19 cellular contexts compared by ENCODE assay signal in the genomic region with DNA sequence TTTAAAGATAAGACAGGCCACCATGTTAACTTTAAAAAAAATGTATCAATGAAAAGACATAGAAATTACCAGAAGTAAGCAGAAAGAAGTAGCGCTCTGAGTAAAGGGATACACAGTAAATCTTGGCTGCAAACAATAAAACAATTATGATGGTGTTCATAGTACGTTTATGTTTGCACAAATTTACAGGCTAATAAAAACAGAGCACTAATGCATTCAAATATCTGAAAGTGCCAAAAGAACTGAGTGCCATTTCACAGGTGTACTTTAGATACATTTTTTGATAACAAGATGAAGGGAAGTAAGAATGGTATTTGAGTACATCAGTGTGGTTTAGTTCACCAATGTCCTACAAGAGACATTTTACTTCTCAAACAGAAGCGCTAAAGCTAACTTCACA. TPM values are rescaled to one million over a fixed set of nuclear protein-coding genes. Genes with fewer than 3 reads are reported as not detected.
DNase-seq lines count a peak whose midpoint lies in the region; ATAC-seq, FAIRE-seq and TF ChIP-seq lines count a peak whose summit lies in the region.
"Had no signal": no experiment of that assay in that cellular context is flagged by ENCODE, and none has a peak within 500 bp of the region (broad histone marks: within the 10 kb centered on the region; RNA-seq: fewer than 3 reads in every experiment).

No MANE protein-coding gene starts in this region.

- DNase-seq in HepG2 (ENCODE audit: low spot score) (no peak), right lobe of liver (no peak), GM12878 (ENCODE audit: low read depth, low spot score) (no peak), pancreas (no peak), aorta (no peak), neuronal stem cell (ENCODE audit: low spot score) (no peak), SIG-M5 (lab: John Stamatoyannopoulos, UW) (no peak)
- DNase-seq: 8988T; ACHN; Calu3; CD4-positive, CD25-positive, alpha-beta regulatory T cell; DMS 273 treated with DMSO at 0.1 percent for 48 hours; GOT3; H9 had no signal

- H3K14ac ChIP-seq in neuronal stem cell (ENCODE audit: low read length) = no peak overlapping the region

- H3K79me1 ChIP-seq in neuronal stem cell (ENCODE audit: low read depth, low read length) = peaks cover 1% of the 10 kb centered on the region

- no peak overlapping the region for H2BK5ac ChIP-seq in neuronal stem cell (ENCODE audit: low read length)

- TF ChIP-seq RAD21 in HepG2 (CRISPR knock-in tag; IDR thresholded peaks at IDR 0.05) (no peak), GM12878 (IDR thresholded peaks at IDR 0.05; ENCODE audit: insufficient read depth, low read depth, low read length) (no peak)

- H3K36me3 ChIP-seq in HepG2 (replicated peaks in 1 of 2; ENCODE audit: control insufficient read depth in 1 of 2, insufficient read depth in 2 of 2, low read length in 2 of 2) (no peaks in the 10 kb centered on the region), right lobe of liver (no peaks in the 10 kb centered on the region), GM12878 (ENCODE audit: control insufficient read depth in 2 of 2, insufficient read depth in 2 of 2, low read length in 1 of 2) (no peaks in the 10 kb centered on the region), pancreas (no peaks in the 10 kb centered on the region), aorta (ENCODE audit: control insufficient read depth in 1 of 2, insufficient read depth in 2 of 2, low read length in 1 of 2) (no peaks in the 10 kb centered on the region), neuronal stem cell (replicated peaks in 1 of 2; ENCODE audit: control insufficient read depth in 2 of 2, insufficient read depth in 2 of 2, low read length in 2 of 2) (no peaks in the 10 kb centered on the region)
- H3K36me3 ChIP-seq: BLaER1 treated with 17β-estradiol and CSF1 and Interleukin-3, amounts not matched to agents 10 nM and 100 nM had no signal

- no peak overlapping the region for H2BK12ac ChIP-seq in neuronal stem cell (ENCODE audit: low read length)

- BruUV-seq in HepG2 (replicated peaks; lab: Mats Ljungman, UMichigan) (no TSS peak), GM12878 (replicated peaks; lab: Mats Ljungman, UMichigan) (no TSS peak)

- H3K9me3 ChIP-seq in HepG2 (ENCODE audit: low read length) (no peaks in the 10 kb centered on the region), right lobe of liver (no peaks in the 10 kb centered on the region), GM12878 (replicated peaks; ENCODE audit: control insufficient read depth, insufficient read depth, low read length) (no peaks in the 10 kb centered on the region), pancreas (no peaks in the 10 kb centered on the region), aorta (ENCODE audit: control insufficient read depth, low read length) (no peaks in the 10 kb centered on the region), neuronal stem cell (replicated peaks in 1 of 2; ENCODE audit: control insufficient read depth in 2 of 2, insufficient read depth in 1 of 2, low read depth in 1 of 2, low read length in 2 of 2) (no peaks in the 10 kb centered on the region)
- H3K9me3 ChIP-seq: BLaER1 treated with 17β-estradiol and CSF1 and Interleukin-3, amounts not matched to agents 10 nM and 100 nM had no signal

- H4K8ac ChIP-seq in neuronal stem cell (ENCODE audit: low read depth, low read length) = no peak overlapping the region

- in situ Hi-C loops in HepG2 (cut with HindIII; ENCODE audit: extremely low pct_ligation_motif_present, low pct_unique_long_range_greater_than_20kb) (no loop called here), GM12878 (cut with MboI) (no loop called here)

- RAD21 ChIA-PET in GM12878 (lab: Charles Lee; ENCODE audit: unreplicated experiment) = no interaction called here

- H3K27me3 ChIP-seq in HepG2 (ENCODE audit: control insufficient read depth in 1 of 2, insufficient read depth in 2 of 2, low read length in 2 of 2) (no peaks in the 10 kb centered on the region), right lobe of liver (no peaks in the 10 kb centered on the region), GM12878 (replicated peaks in 1 of 2; ENCODE audit: control insufficient read depth in 2 of 2, insufficient read depth in 2 of 2, low read length in 1 of 2) (no peaks in the 10 kb centered on the region), pancreas (no peaks in the 10 kb centered on the region), aorta (ENCODE audit: control insufficient read depth in 1 of 2, insufficient read depth in 2 of 2, low read length in 1 of 2) (no peaks in the 10 kb centered on the region), neuronal stem cell (ENCODE audit: control insufficient read depth in 3 of 3, insufficient read depth in 3 of 3, low read depth in 1 of 3, low read length in 3 of 3) (no peaks in the 10 kb centered on the region)
- H3K27me3 ChIP-seq: BLaER1 treated with 17β-estradiol and CSF1 and Interleukin-3, amounts not matched to agents 10 nM and 100 nM had no signal

- no peak overlapping the region for H2BK15ac ChIP-seq in neuronal stem cell (ENCODE audit: low read length)

- H3K4me1 ChIP-seq in HepG2 (ENCODE audit: insufficient read depth, low read length) (peaks cover 62% of the 10 kb centered on the region), right lobe of liver (peaks cover 0 to 67% (median 16%) of the 10 kb centered on the region in 4 donors), GM12878 (ENCODE audit: control insufficient read depth, insufficient read depth, low read length) (no peaks in the 10 kb centered on the region), pancreas (peaks cover 18 to 35% (median 32%) of the 10 kb centered on the region in 3 donors), aorta (ENCODE audit: control insufficient read depth in 1 of 2, insufficient read depth in 2 of 2, low read length in 2 of 2) (no peaks in the 10 kb centered on the region), neuronal stem cell (ENCODE audit: control insufficient read depth in 2 of 2, insufficient read depth in 1 of 2, low read depth in 1 of 2, low read length in 2 of 2) (no peaks in the 10 kb centered on the region)
- H3K4me1 ChIP-seq: BLaER1 treated with 17β-estradiol and CSF1 and Interleukin-3, amounts not matched to agents 10 nM and 100 nM had no signal

- no peak overlapping the region for H3K4me3 ChIP-seq in HepG2 (replicated peaks in 1 of 3; ENCODE audit: insufficient read depth in 1 of 3, low read depth in 2 of 3, low read length in 3 of 3)
- H3K4me3 ChIP-seq in right lobe of liver = no peak overlapping the region
- H3K4me3 ChIP-seq in GM12878 = no peak overlapping the region
- H3K4me3 ChIP-seq in pancreas = no peak overlapping the region
- H3K4me3 ChIP-seq in aorta (ENCODE audit: low read length in 2 of 2) = no peak overlapping the region
- no peak overlapping the region for H3K4me3 ChIP-seq in neuronal stem cell (ENCODE audit: low read length in 2 of 2)
- H3K4me3 ChIP-seq: BLaER1 treated with 17β-estradiol and CSF1 and Interleukin-3, amounts not matched to agents 10 nM and 100 nM had no signal

- H3K18ac ChIP-seq in neuronal stem cell (ENCODE audit: low read length) = no peak overlapping the region

- TF ChIP-seq CTCF in HepG2 (CRISPR knock-in tag; IDR thresholded peaks at IDR 0.05) (no peak), right lobe of liver (IDR thresholded peaks at IDR 0.05) (no peak), GM12878 (IDR thresholded peaks at IDR 0.05 in 2 of 3, conservative IDR thresholded peaks at IDR 0.05 in 1 of 3; ENCODE audit: control insufficient read depth in 2 of 3, extremely low read depth in 1 of 3, insufficient read depth in 1 of 3, low read depth in 3 of 3, low read length in 3 of 3) (no peak), pancreas (IDR thresholded peaks at IDR 0.05) (no peak)

- H3K79me2 ChIP-seq in HepG2 (ENCODE audit: insufficient read depth, low read length) (no peaks in the 10 kb centered on the region), GM12878 (ENCODE audit: control insufficient read depth, insufficient read depth, low read length) (no peaks in the 10 kb centered on the region)

- no peak overlapping the region for H2BK120ac ChIP-seq in neuronal stem cell (ENCODE audit: low read depth, low read length)

- H4K20me1 ChIP-seq in HepG2 (ENCODE audit: insufficient read depth, low read length) = no peaks in the 10 kb centered on the region
- no peaks in the 10 kb centered on the region for H4K20me1 ChIP-seq in GM12878 (ENCODE audit: control insufficient read depth, insufficient read depth)
- H4K20me1 ChIP-seq: BLaER1 treated with 17β-estradiol and CSF1 and Interleukin-3, amounts not matched to agents 10 nM and 100 nM had no signal

- FAIRE-seq in HepG2 (lab: Jason Lieb, UNC) = no peak
- FAIRE-seq in GM12878 (lab: Jason Lieb, UNC) = peak; percentile 62
- peak; percentile 9 for FAIRE-seq in pancreas (lab: Jason Lieb, UNC)
- FAIRE-seq: GM12891, HTR-8/SVneo had no signal

- H3K27ac ChIP-seq in HepG2 (ENCODE audit: extremely low read length, insufficient read depth, low read length) (peak overlapping the region; percentile 99), right lobe of liver (peak overlapping the region in 1 of 3 donors; percentile 91), GM12878 (ENCODE audit: control insufficient read depth, insufficient read depth) (no peak overlapping the region), pancreas (no peak overlapping the region), aorta (ENCODE audit: low read depth in 1 of 2, low read length in 2 of 2) (no peak overlapping the region), neuronal stem cell (replicated peaks; ENCODE audit: low read length) (no peak overlapping the region)
- H3K27ac ChIP-seq: BLaER1 treated with 17β-estradiol and CSF1 and Interleukin-3, amounts not matched to agents 10 nM and 100 nM had no signal

- TF ChIP-seq POLR2A in HepG2 (IDR thresholded peaks at IDR 0.05; ENCODE audit: insufficient read depth in 1 of 2, low read depth in 2 of 2, low read length in 2 of 2) = no peak
- TF ChIP-seq POLR2A in right lobe of liver (IDR thresholded peaks at IDR 0.05) = no peak
- TF ChIP-seq POLR2A in GM12878 (IDR thresholded peaks at IDR 0.05; ENCODE audit: low read depth, low read length) = no peak

- H3K9ac ChIP-seq in HepG2 (ENCODE audit: insufficient read depth, low read depth, low read length) (no peak overlapping the region), GM12878 (ENCODE audit: control insufficient read depth, insufficient read depth, low read length) (no peak overlapping the region), neuronal stem cell (ENCODE audit: low read depth, low read length, poor library complexity) (no peak overlapping the region)
- H3K9ac ChIP-seq: BLaER1 treated with 17β-estradiol and CSF1 and Interleukin-3, amounts not matched to agents 10 nM and 100 nM had no signal

- no peak overlapping the region for H4K91ac ChIP-seq in neuronal stem cell (ENCODE audit: low read depth, low read length, poor library complexity)

- H2AFZ ChIP-seq in HepG2 (ENCODE audit: low read length) = no peak overlapping the region
- no peak overlapping the region for H2AFZ ChIP-seq in GM12878 (ENCODE audit: control insufficient read depth, low read depth, low read length)
- H2AFZ ChIP-seq in neuronal stem cell (ENCODE audit: low read length) = no peak overlapping the region

- H2AK5ac ChIP-seq in neuronal stem cell (ENCODE audit: low read depth, low read length) = no peak overlapping the region

- POLR2A ChIA-PET in HepG2 (lab: Yijun Ruan, JAX) (no interaction called here), GM12878 (lab: Charles Lee) (no interaction called here)

- SMC1A ChIA-PET in GM12878 (lab: Charles Lee; ENCODE audit: uncharacterized antibody, unreplicated experiment) = no interaction called here

- TF ChIP-seq EP300 in HepG2 (IDR thresholded peaks at IDR 0.05; ENCODE audit: low read depth in 2 of 2, low read length in 2 of 2) = no peak
- TF ChIP-seq EP300 in HepG2 (CRISPR knock-in tag; IDR thresholded peaks at IDR 0.05; ENCODE audit: borderline replicate concordance) = no peak
- TF ChIP-seq EP300 in GM12878 (IDR thresholded peaks at IDR 0.05; ENCODE audit: borderline replicate concordance in 1 of 2, control insufficient read depth in 1 of 2, low read depth in 2 of 2, low read length in 2 of 2) = no peak

- no peak overlapping the region for H3K4me2 ChIP-seq in HepG2 (ENCODE audit: low read depth, low read length)
- H3K4me2 ChIP-seq in GM12878 (ENCODE audit: control insufficient read depth, insufficient read depth) = no peak overlapping the region
- no peak overlapping the region for H3K4me2 ChIP-seq in neuronal stem cell (ENCODE audit: insufficient read depth, low read length, poor library complexity, severe bottlenecking)
- H3K4me2 ChIP-seq: BLaER1 treated with 17β-estradiol and CSF1 and Interleukin-3, amounts not matched to agents 10 nM and 100 nM had no signal

- CTCF ChIA-PET in HepG2 (lab: Yijun Ruan, JAX; ENCODE audit: low intra/inter-chr PET ratio, low total read pairs) (no interaction called here), GM12878 (lab: Yijun Ruan, JAX) (no interaction called here)

- WGBS in HepG2 (ENCODE audit: low lambda C conversion rate) = 94% methylated on average over 3 of the region's 3 CpGs
- WGBS in right lobe of liver (ENCODE audit: insufficient coverage, low coverage, low lambda C conversion rate, missing lambda C conversion rate) = 88% methylated on average over 3 of the region's 3 CpGs
- 14% methylated on average over 3 of the region's 3 CpGs for WGBS in GM12878 (ENCODE audit: insufficient coverage, insufficient replicate concordance, low lambda C conversion rate, missing lambda C conversion rate)
- 75 to 77% methylated on average over 3 of the region's 3 CpGs for WGBS in pancreas, 2 donors
- 89 to 94% methylated on average over 3 of the region's 3 CpGs for WGBS in aorta, 2 donors
- WGBS in neuronal stem cell (ENCODE audit: extremely low coverage in 2 of 2, insufficient read length in 2 of 2, insufficient replicate concordance in 1 of 2), 2 donors = no CpG with 5 or more reads among the region's 3 CpGs

- H3K23ac ChIP-seq in neuronal stem cell (ENCODE audit: low read depth, low read length, poor library complexity) = no peak overlapping the region

- intact Hi-C loops in HepG2 (cut with micrococcal nuclease; ENCODE audit: unreplicated experiment) = no loop called here
- intact Hi-C loops in right lobe of liver (cut with DNase I) = no loop called here
- intact Hi-C loops in GM12878 (cut with micrococcal nuclease; ENCODE audit: unreplicated experiment) = no loop called here
- intact Hi-C loops in pancreas (cut with DNase I) = no loop called here
- intact Hi-C loops in aorta (cut with DNase I) = no loop called here

- H3K4ac ChIP-seq in neuronal stem cell (ENCODE audit: low read length) = no peak overlapping the region

- ATAC-seq in HepG2 (no peak), right lobe of liver (no peak), GM12878 (no peak), pancreas (no peak), aorta (ENCODE audit: low FRiP score) (no peak), GM18861 (IDR thresholded peaks at IDR 0.05; ENCODE audit: unreplicated experiment) (no peak)

RNA-seq across cellular contexts. Expression of a gene that starts 32.9 kb away (rescaled TPM):
- total RNA-seq in HepG2 (2016; rRNA removed; fragmentation: Illumina TruSeq; extraction: Trizol) = 439 and 686 TPM in 2 replicates
- total RNA-seq in HepG2 (2016; cell fraction: cytosol; rRNA removed; fragmentation: Illumina TruSeq; extraction: Trizol; ENCODE audit: low read depth) = 23.4 and 28.1 TPM in 2 replicates
- 431 and 688 TPM in 2 replicates for total RNA-seq in HepG2 (2016; cell fraction: insoluble cytoplasmic fraction; rRNA removed; fragmentation: Illumina TruSeq; extraction: Trizol)
- 55.9 and 65.7 TPM in 2 replicates for total RNA-seq in HepG2 (2016; cell fraction: membrane; rRNA removed; fragmentation: Illumina TruSeq; extraction: Trizol)
- total RNA-seq in HepG2 (2016; cell fraction: nucleus; rRNA removed; fragmentation: Illumina TruSeq; extraction: Trizol) = 230 and 235 TPM in 2 replicates
- polyA plus RNA-seq in HepG2 (2011; rRNA removed) = 50.0 and 88.2 TPM in 2 replicates
- 43.0 and 53.0 TPM in 2 replicates for polyA plus RNA-seq in HepG2 (2011; cell fraction: cytosol; rRNA removed)
- polyA plus RNA-seq in HepG2 (2011; cell fraction: nucleus; rRNA removed) = 15.1 and 17.0 TPM in 2 replicates
- 160 and 206 TPM in 2 replicates for polyA plus RNA-seq in HepG2 (2012)
- polyA plus RNA-seq in HepG2 (2016; cell fraction: cytosol; fragmentation: Illumina TruSeq; extraction: Trizol; ENCODE audit: low read depth) = 21.3 and 24.3 TPM in 2 replicates
- polyA plus RNA-seq in HepG2 (2016; cell fraction: insoluble cytoplasmic fraction; fragmentation: Illumina TruSeq; extraction: Trizol; ENCODE audit: low read depth) = 619 and 655 TPM in 2 replicates
- polyA plus RNA-seq in HepG2 (2016; cell fraction: membrane; fragmentation: Illumina TruSeq; extraction: Trizol; ENCODE audit: low read depth) = 40.3 and 48.6 TPM in 2 replicates
- polyA plus RNA-seq in HepG2 (2016; cell fraction: nucleus; fragmentation: Illumina TruSeq; extraction: Trizol; ENCODE audit: insufficient read depth, low read depth) = 212 and 215 TPM in 2 replicates
- 40.3 TPM in 1 of 2 replicates, not detected in the other for polyA minus RNA-seq in HepG2 (2011; rRNA and poly(A)+ RNA removed; ENCODE audit: low replicate concordance)
- 50.9 and 76.9 TPM in 2 replicates for polyA minus RNA-seq in HepG2 (2011; cell fraction: cytosol; rRNA and poly(A)+ RNA removed)
- 88.4 and 90.4 TPM in 2 replicates for polyA minus RNA-seq in HepG2 (2011; cell fraction: nucleus; rRNA and poly(A)+ RNA removed)
- total RNA-seq in right lobe of liver = 1,000 to 10,000 TPM in 1 of 6 experiments, 100 to 1,000 TPM in 5; 309 to 1,702 (median 521) TPM
- not detected in 2 replicates for total RNA-seq in GM12878 (2013; cell fraction: nucleolus; rRNA removed)
- not detected in 2 replicates for total RNA-seq in GM12878 (2014; rRNA removed)
- not detected in 2 replicates for total RNA-seq in GM12878 (2014; rRNA removed; fragmentation: Illumina TruSeq; extraction: Trizol)
- 0.21 and 0.54 TPM in 2 replicates for total RNA-seq in GM12878 (2021)
- not detected for polyA plus RNA-seq in GM12878 (2011; ENCODE audit: low read depth)
- polyA plus RNA-seq in GM12878 (2011; rRNA removed) = not detected in 2 replicates
- polyA plus RNA-seq in GM12878 (2011; cell fraction: cytosol; rRNA removed) = not detected in 2 replicates
- polyA plus RNA-seq in GM12878 (2011; cell fraction: nucleus; rRNA removed) = not detected in 2 replicates
- not detected in 2 replicates for polyA plus RNA-seq in GM12878 (2012)
- polyA plus RNA-seq in GM12878 (2014; fragmentation: Illumina TruSeq; extraction: Trizol) = not detected in 2 replicates
- polyA plus RNA-seq in GM12878 (2014; fragmentation: Nextera tagmentation; extraction: Ambion mirVana) = under 1 TPM in 1 of 2 experiments, not detected in 1; 0.03 TPM
- not detected in 2 replicates for polyA plus RNA-seq in GM12878 (2014; rRNA removed)
- not detected for polyA plus RNA-seq in GM12878 (2016; fragmentation: Nextera tagmentation; extraction: Ambion mirVana)
- polyA minus RNA-seq in GM12878 (2011; rRNA and poly(A)+ RNA removed) = not detected in 2 replicates
- polyA minus RNA-seq in GM12878 (2011; cell fraction: cytosol; rRNA and poly(A)+ RNA removed) = not detected in 2 replicates
- polyA minus RNA-seq in GM12878 (2011; cell fraction: nucleus; rRNA and poly(A)+ RNA removed) = not detected in 2 replicates
- 100 to 1,000 TPM; 141 to 259 (median 176) TPM for total RNA-seq in pancreas
- polyA plus RNA-seq in pancreas = 100 to 1,000 TPM; 162 to 275 TPM
- 100 to 1,000 TPM; 107 to 118 TPM for total RNA-seq in aorta
- 100 to 1,000 TPM; 236 to 243 TPM for polyA plus RNA-seq in aorta
- 0.11 TPM for polyA plus RNA-seq in neuronal stem cell (2013, experiment 1 of 2)
- 0.12 TPM for polyA plus RNA-seq in neuronal stem cell (2013, experiment 2 of 2)
- total RNA-seq: G401 had no signal

Comparison
In these comparisons a context has a peak if more than half of its experiments do, and no peak if none do; other contexts are left out.
1. RNA of a gene that starts 32.9 kb away (total RNA-seq): 309 to 1,702 TPM in right lobe of liver, 23.4 to 688 TPM in HepG2, 141 to 259 TPM in pancreas and 107 to 118 TPM in aorta; 0.21 to 0.54 TPM in GM12878; every median in the first group is over 10 times any median in the second.